13 cellular contexts compared by ENCODE assay signal in genomic region chr11:60871378-60872061, GRCh38. TPM values are rescaled to one million over a fixed set of nuclear protein-coding genes. Genes with fewer than 3 reads are reported as not detected.
DNase-seq lines count a peak whose midpoint lies in the region; ATAC-seq and TF ChIP-seq lines count a peak whose summit lies in the region.
"Had no signal": no experiment of that assay in that cellular context is flagged by ENCODE, and none has a peak within 500 bp of the region (broad histone marks: within the 10 kb centered on the region; RNA-seq: fewer than 3 reads in every experiment).

No MANE protein-coding gene starts in this region.

- H3K4me3 ChIP-seq in Peyer's patch = no peak overlapping the region
- no peak overlapping the region for H3K4me3 ChIP-seq in sigmoid colon
- H3K4me3 ChIP-seq in A673 (ENCODE audit: low read depth, low read length, poor library complexity, severe bottlenecking) = no peak overlapping the region

- POLR2A ChIA-PET in A673 (lab: Charles Lee; ENCODE audit: low non-redundant PET) = no interaction called here

- H3K4me1 ChIP-seq in Peyer's patch (peaks cover 0 to 15% (median 0%) of the 10 kb centered on the region in 4 donors), sigmoid colon (no peaks in the 10 kb centered on the region), A673 (ENCODE audit: insufficient read depth, low read length, poor library complexity, severe bottlenecking) (no peaks in the 10 kb centered on the region)
- H3K4me1 ChIP-seq: foreskin keratinocyte had no signal

- no peaks in the 10 kb centered on the region for H3K27me3 ChIP-seq in Peyer's patch
- H3K27me3 ChIP-seq in sigmoid colon = no peaks in the 10 kb centered on the region
- no peaks in the 10 kb centered on the region for H3K27me3 ChIP-seq in A673 (replicated peaks; ENCODE audit: insufficient read depth, low read depth, low read length, poor library complexity)
- H3K27me3 ChIP-seq: foreskin keratinocyte had no signal

- CTCF ChIA-PET in A673 (lab: Charles Lee) = no interaction called here

- BruUV-seq in A673 (replicated peaks; lab: Mats Ljungman, UMichigan) = no TSS peak

- TF ChIP-seq POLR2A in Peyer's patch (IDR thresholded peaks at IDR 0.05) (no peak), sigmoid colon (IDR thresholded peaks at IDR 0.05) (no peak)

- TF ChIP-seq CTCF in Peyer's patch (IDR thresholded peaks at IDR 0.05) = no peak
- TF ChIP-seq CTCF in sigmoid colon (IDR thresholded peaks at IDR 0.05) = no peak
- no peak for TF ChIP-seq CTCF in A673 (conservative IDR thresholded peaks at IDR 0.05; ENCODE audit: low read depth, low read length)

- no peak for TF ChIP-seq EP300 in sigmoid colon (IDR thresholded peaks at IDR 0.05)

- intact Hi-C loops in sigmoid colon (cut with DNase I) (no loop called here), A673 (cut with micrococcal nuclease; ENCODE audit: unreplicated experiment) (no loop called here)

- H3K27ac ChIP-seq in Peyer's patch = peak overlapping the region in 2 of 4 donors; percentile 24 to 49
- no peak overlapping the region for H3K27ac ChIP-seq in sigmoid colon
- H3K27ac ChIP-seq in A673 (ENCODE audit: low read depth, low read length, poor library complexity, severe bottlenecking) = no peak overlapping the region
- H3K27ac ChIP-seq: foreskin keratinocyte had no signal

- 73 to 85% methylated on average over 7 of the region's 7 CpGs for WGBS in sigmoid colon, 2 donors

- H3K9me3 ChIP-seq in Peyer's patch = no peaks in the 10 kb centered on the region
- no peaks in the 10 kb centered on the region for H3K9me3 ChIP-seq in sigmoid colon
- H3K9me3 ChIP-seq in A673 (ENCODE audit: low read depth, low read length, poor library complexity, severe bottlenecking) = no peaks in the 10 kb centered on the region

- DNase-seq in EH (ENCODE audit: low read depth) = peak; percentile 74
- peak in 2 of 3 donors; percentile 25 to 36 for DNase-seq in Peyer's patch
- DNase-seq in fibroblast of peridontal ligament (ENCODE audit: extremely low read depth) = peak; percentile 47
- DNase-seq in sigmoid colon = peak; percentile 60
- DNase-seq in amniotic stem cell (lab: John Stamatoyannopoulos, UW) = no peak
- DNase-seq in A673 (ENCODE audit: low spot score) = no peak
- no peak for DNase-seq in SIG-M5 (lab: John Stamatoyannopoulos, UW)
- DNase-seq: activated effector memory CD4-positive, alpha-beta T cell treated with anti-CD3 and anti-CD28 coated beads, Interleukin-2, amount 50 U/mL, for 16 hours; foreskin keratinocyte; stimulated activated CD4-positive, alpha-beta T cell treated with anti-CD3 and anti-CD28 coated beads, Interleukin-4, amount 100 ng/mL, for 1 hour; T-helper 1 cell had no signal

- H3K36me3 ChIP-seq in Peyer's patch (no peaks in the 10 kb centered on the region), sigmoid colon (no peaks in the 10 kb centered on the region), A673 (ENCODE audit: insufficient read depth, low read length, poor library complexity, severe bottlenecking) (no peaks in the 10 kb centered on the region)

- no peak for ATAC-seq in GM21619 (IDR thresholded peaks at IDR 0.05; ENCODE audit: unreplicated experiment)
- ATAC-seq: foreskin keratinocyte had no signal

RNA-seq across cellular contexts. Expression of gene ZP1, which starts 4.2 kb away (rescaled TPM):
- total RNA-seq in Peyer's patch (1 to 10 TPM in 1 of 4 donors, not detected in 3; 2.1 TPM), sigmoid colon (not detected), A673 (2021) (not detected in 2 replicates)
- polyA plus RNA-seq in sigmoid colon = under 1 TPM in 1 of 3 donors, not detected in 2; 0.15 TPM
- total RNA-seq: foreskin keratinocyte, H1 had no signal
- polyA plus RNA-seq: foreskin keratinocyte, H1 had no signal

RNA-seq across cellular contexts. Expression of gene PTGDR2, which starts 15.8 kb away (rescaled TPM):
- total RNA-seq in Peyer's patch (10 to 100 TPM in 1 of 4 donors, 1 to 10 TPM in 3; 1.5 to 18.2 (median 2.6) TPM), sigmoid colon (under 1 TPM in 3 of 4 donors, not detected in 1; 0.27 to 0.83 (median 0.71) TPM), A673 (2021) (0.09 and 0.17 TPM in 2 replicates)
- 1 to 10 TPM in 2 of 3 donors, under 1 TPM in 1; 0.60 to 2.2 (median 1.4) TPM for polyA plus RNA-seq in sigmoid colon
- total RNA-seq: foreskin keratinocyte, H1 had no signal

RNA-seq across cellular contexts. Expression of gene CCDC86, which starts 29.6 kb away (rescaled TPM):
- total RNA-seq in Peyer's patch (10 to 100 TPM in 2 of 4 donors, 1 to 10 TPM in 2; 8.7 to 33.0 (median 12.4) TPM), sigmoid colon (10 to 100 TPM in 2 of 4 donors, 1 to 10 TPM in 2; 8.6 to 12.0 (median 10.8) TPM), A673 (2021) (137 and 188 TPM in 2 replicates)
- polyA plus RNA-seq in sigmoid colon = 10 to 100 TPM in 1 of 3 donors, 1 to 10 TPM in 2; 4.8 to 24.0 (median 9.0) TPM

RNA-seq across cellular contexts. Expression of gene PRPF19, which starts 34.9 kb away (rescaled TPM):
- total RNA-seq in Peyer's patch = 10 to 100 TPM; 36.1 to 53.4 (median 46.5) TPM
- 10 to 100 TPM; 37.1 to 52.5 (median 38.9) TPM for total RNA-seq in sigmoid colon
- polyA plus RNA-seq in sigmoid colon = 10 to 100 TPM; 41.2 to 92.3 (median 42.0) TPM
- 200 and 204 TPM in 2 replicates for total RNA-seq in A673 (2021)

RNA-seq across cellular contexts. Expression of gene TMEM109, which starts 42.4 kb away (rescaled TPM):
- total RNA-seq in Peyer's patch = 10 to 100 TPM; 26.3 to 40.5 (median 36.6) TPM
- 100 to 1,000 TPM in 2 of 4 donors, 10 to 100 TPM in 2; 86.2 to 115 (median 98.4) TPM for total RNA-seq in sigmoid colon
- polyA plus RNA-seq in sigmoid colon = 10 to 100 TPM; 16.2 to 57.7 (median 17.3) TPM
- 139 and 169 TPM in 2 replicates for total RNA-seq in A673 (2021)

Comparison
In these comparisons a context has a peak if more than half of its experiments do, and no peak if none do; other contexts are left out.
1. DNase-seq: peak in EH (single experiment), Peyer's patch (2 of 3), fibroblast of peridontal ligament (single experiment) and sigmoid colon (single experiment); none in amniotic stem cell (single experiment), A673 (single experiment) and SIG-M5 (single experiment).